Comparison of ENCODE assay signal across 18 cellular contexts in the genomic region with DNA sequence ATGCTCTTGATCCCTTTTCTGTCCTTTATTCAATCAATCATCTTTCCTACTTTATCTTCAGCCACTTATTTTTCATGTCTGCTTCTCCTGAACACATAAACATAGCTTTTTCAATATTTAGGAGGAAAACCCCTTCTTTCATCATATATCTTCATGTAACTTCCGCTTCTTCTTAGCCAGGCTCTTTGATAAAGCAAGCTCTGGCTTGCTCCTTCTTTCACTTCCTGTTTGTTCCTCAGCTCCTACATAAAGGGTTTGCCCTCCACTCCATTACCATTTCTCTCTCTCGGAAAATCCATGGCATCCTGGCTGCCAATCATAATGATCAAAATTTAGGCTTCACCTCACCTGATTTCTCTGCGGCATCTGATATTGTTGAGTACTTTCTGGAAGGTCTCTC. TPM values are rescaled to one million over a fixed set of nuclear protein-coding genes. Genes with fewer than 3 reads are reported as not detected.
DNase-seq lines count a peak whose midpoint lies in the region; ATAC-seq, FAIRE-seq and TF ChIP-seq lines count a peak whose summit lies in the region.
"Had no signal": no experiment of that assay in that cellular context is flagged by ENCODE, and none has a peak within 500 bp of the region (broad histone marks: within the 10 kb centered on the region; RNA-seq: fewer than 3 reads in every experiment).

No MANE protein-coding gene starts in this region.

- DNase-seq in GM12891 (ENCODE audit: insufficient read length, low spot score) (no peak), Kasumi-1 (lab: John Stamatoyannopoulos, UW) (peak; percentile 46 to 63), SKM-1 treated with dmso at 0.1 percent for 144 hours (lab: John Stamatoyannopoulos, UW; ENCODE audit: unreplicated experiment) (peak; percentile 78), memory B cell (ENCODE audit: low spot score in 2 of 2) (no peak), NCI-H1694 treated with DMSO at 0.1 percent for 48 hours (lab: John Stamatoyannopoulos, UW) (no peak), NCI-H128 (lab: John Stamatoyannopoulos, UW; ENCODE audit: unreplicated experiment) (no peak), inferior parietal cortex (ENCODE audit: extremely low spot score) (no peak), small intestine (no peak)
- DNase-seq: amniotic stem cell, BE2C, DMS153, heart right ventricle, kidney, WERI-Rb-1 had no signal

- H3K4me3 ChIP-seq in small intestine (ENCODE audit: low read depth in 1 of 2, low read length in 2 of 2) = no peak overlapping the region
- H3K4me3 ChIP-seq: SK-N-MC, vagina had no signal

- no peaks in the 10 kb centered on the region for H3K4me1 ChIP-seq in small intestine (ENCODE audit: control insufficient read depth in 2 of 2, insufficient read depth in 1 of 2, low read depth in 1 of 2, low read length in 1 of 2)
- H3K4me1 ChIP-seq: BE2C, vagina had no signal

- no peaks in the 10 kb centered on the region for H3K27me3 ChIP-seq in small intestine (ENCODE audit: control insufficient read depth in 2 of 2, insufficient read depth in 2 of 2, low read length in 2 of 2)
- H3K27me3 ChIP-seq: BE2C, vagina had no signal

- no peaks in the 10 kb centered on the region for H3K9me3 ChIP-seq in small intestine (ENCODE audit: control insufficient read depth, low read depth)
- H3K9me3 ChIP-seq: BE2C, heart right ventricle, vagina had no signal

- no peak for TF ChIP-seq POLR2A in GM12891 (IDR thresholded peaks at IDR 0.05; ENCODE audit: low read depth, low read length)

- no peak overlapping the region for H3K4me3 Mint-ChIP-seq in memory B cell
- H3K4me3 Mint-ChIP-seq: activated T-helper 17 cell treated with anti-CD3 and anti-CD28 coated beads, Interleukin-2, amount 50 U/mL, for 72 hours had no signal

- FAIRE-seq in GM12891 (lab: Jason Lieb, UNC) = no peak
- FAIRE-seq in small intestine (lab: Jason Lieb, UNC) = no peak
- FAIRE-seq: kidney had no signal

- peak; percentile 84 for ATAC-seq in memory B cell (ENCODE audit: low read depth)
- ATAC-seq: activated T-helper 17 cell treated with anti-CD3 and anti-CD28 coated beads, Interleukin-2, amount 50 U/mL, for 72 hours; HCT116 had no signal

- H3K27me3 Mint-ChIP-seq in memory B cell = peaks cover 11% of the 10 kb centered on the region
- H3K27me3 Mint-ChIP-seq: activated T-helper 17 cell treated with anti-CD3 and anti-CD28 coated beads, Interleukin-2, amount 50 U/mL, for 72 hours had no signal

- WGBS in small intestine, 3 donors = 62 to 82% (median 63%) methylated on average over 3 of the region's 3 CpGs

- H3K4me1 Mint-ChIP-seq in memory B cell = no peaks in the 10 kb centered on the region

- no peak overlapping the region for H3K27ac Mint-ChIP-seq in memory B cell
- H3K27ac Mint-ChIP-seq: activated T-helper 17 cell treated with anti-CD3 and anti-CD28 coated beads, Interleukin-2, amount 50 U/mL, for 72 hours had no signal

- H3K36me3 ChIP-seq in small intestine (ENCODE audit: control insufficient read depth in 2 of 2, insufficient read depth in 2 of 2, low read length in 2 of 2) = no peaks in the 10 kb centered on the region
- H3K36me3 ChIP-seq: BE2C, heart right ventricle, vagina, WERI-Rb-1 had no signal

- H3K36me3 Mint-ChIP-seq in memory B cell = no peaks in the 10 kb centered on the region

- H3K27ac ChIP-seq in small intestine (ENCODE audit: low read depth in 1 of 2, low read length in 1 of 2) = no peak overlapping the region
- H3K27ac ChIP-seq: SK-N-MC, vagina, WERI-Rb-1 had no signal

- H3K9me3 Mint-ChIP-seq in memory B cell = no peaks in the 10 kb centered on the region
- H3K9me3 Mint-ChIP-seq: activated T-helper 17 cell treated with anti-CD3 and anti-CD28 coated beads, Interleukin-2, amount 50 U/mL, for 72 hours had no signal

TF ChIP-seq in GM12891, 5 proteins besides CTCF, POLR2A, EP300 and RAD21:
- TF ChIP-seq POU2F2 (IDR thresholded peaks at IDR 0.05; ENCODE audit: low read depth, low read length) = no peak
- TF ChIP-seq SPI1 (IDR thresholded peaks at IDR 0.05; ENCODE audit: low read depth, low read length) = peak; percentile 92
TF ChIP-seq in GM12891: peak in this region for 1.

RNA-seq across cellular contexts. Expression of a gene that starts 33.7 kb away (rescaled TPM):
- 2.0 TPM for polyA plus RNA-seq in GM12891 (2012; ENCODE audit: low read depth, missing spikeins)
- polyA plus RNA-seq in small intestine = under 1 TPM; 0.27 to 0.79 (median 0.45) TPM

Comparison
In these comparisons a context has a peak if more than half of its experiments do, and no peak if none do; other contexts are left out.
1. DNase-seq: peak in Kasumi-1 (2 of 2) and SKM-1 treated with dmso at 0.1 percent for 144 hours (single experiment); none in GM12891 (single experiment), memory B cell (0 of 2), NCI-H1694 treated with DMSO at 0.1 percent for 48 hours (single experiment), NCI-H128 (single experiment), inferior parietal cortex (single experiment) and small intestine (single experiment).